In the genomic region with DNA sequence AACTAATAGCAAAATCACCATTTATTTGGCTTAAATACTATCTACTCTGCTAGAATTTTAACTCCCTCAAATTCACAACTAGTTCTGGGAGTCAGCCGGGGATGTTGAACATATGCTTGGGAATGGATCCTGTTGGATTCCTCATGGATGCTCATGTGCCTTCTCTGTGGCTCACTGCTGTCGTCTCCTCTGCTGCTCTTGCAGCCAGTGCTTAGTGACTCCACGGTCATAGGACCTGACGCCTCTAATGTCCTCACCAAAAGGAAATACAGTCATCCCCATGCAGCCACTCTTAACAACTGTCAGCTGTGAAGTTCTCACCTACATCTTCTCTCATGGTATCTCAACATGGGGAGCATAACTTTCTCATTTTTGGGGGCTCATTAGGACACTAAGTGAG, we compare ENCODE assay signal across 21 cellular contexts.
"Had no signal": no experiment of that assay in that cellular context is flagged by ENCODE, and none has a peak within 500 bp of the region (broad histone marks: within the 10 kb centered on the region; RNA-seq: fewer than 3 reads in every experiment).

No MANE protein-coding gene starts in this region.

- H3K27ac ChIP-seq: HL-60, SJSA1, SK-N-MC had no signal

- DNase-seq: Kasumi-1, KG1, MM.1S, NCI-H1105, NCI-H1436, NCI-H187, NCI-H2029, NCI-H2081 treated with DMSO at 0.1 percent for 48 hours, NCI-H2171, NCI-H226, NCI-H510A, NCI-H524 treated with DMSO at 0.1 percent for 48 hours, NCI-H69, NCI-H774, Right ventricle myocardium superior, RPMI8226, SIG-M5 had no signal

- H3K36me3 ChIP-seq: SJSA1 had no signal

- H3K4me1 ChIP-seq: SJSA1 had no signal

- H3K9me3 ChIP-seq: SJSA1 had no signal

- H3K27me3 ChIP-seq: SJSA1 had no signal

- FAIRE-seq: RCC 7860 had no signal

- H3K4me3 ChIP-seq: SJSA1, SK-N-MC had no signal
